20 cellular contexts compared by ENCODE assay signal in the genomic region with DNA sequence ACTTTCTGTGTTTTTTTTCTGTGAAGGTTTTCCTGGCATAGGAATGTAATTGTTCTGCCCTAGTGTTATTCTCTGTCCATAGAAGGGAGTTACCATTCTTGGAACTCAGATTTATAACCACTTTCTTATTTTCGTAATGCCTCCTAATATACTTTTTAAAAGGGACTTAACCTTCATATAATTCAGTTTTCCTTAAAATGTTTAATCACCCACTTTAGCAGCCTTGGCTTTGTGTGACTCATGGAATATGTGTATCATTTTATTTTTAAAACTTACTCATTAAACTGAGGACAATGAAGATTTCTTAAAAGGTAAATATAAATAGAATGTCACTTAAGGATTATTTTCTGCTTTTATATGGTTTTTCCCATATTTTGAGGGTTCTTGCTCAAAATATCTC. TPM values are rescaled to one million over a fixed set of nuclear protein-coding genes. Genes with fewer than 3 reads are reported as not detected.
A peak's percentile ranks its signal among the peaks of the same experiment; 100 is the strongest.
DNase-seq lines count a peak whose midpoint lies in the region; ATAC-seq and TF ChIP-seq lines count a peak whose summit lies in the region.
"Had no signal": no experiment of that assay in that cellular context is flagged by ENCODE, and none has a peak within 500 bp of the region (broad histone marks: within the 10 kb centered on the region; RNA-seq: fewer than 3 reads in every experiment).

No MANE protein-coding gene starts in this region.

- H3K4me3 ChIP-seq in fibroblast of the aortic adventitia (ENCODE audit: low read depth, low read length) (no peak overlapping the region), tibial artery (no peak overlapping the region), body of pancreas (no peak overlapping the region), mucosa of descending colon (no peak overlapping the region)
- H3K4me3 ChIP-seq: dorsolateral prefrontal cortex, GM12878, left ventricle myocardium inferior, pancreas had no signal

- H3K4me1 Mint-ChIP-seq in WTC11, result peaks cover 77% of the 10 kb centered on the region
- H3K4me1 Mint-ChIP-seq: activated naive CD8-positive, alpha-beta T cell treated with anti-CD3 and anti-CD28 coated beads for 36 hours; naive thymus-derived CD8-positive, alpha-beta T cell had no signal

- intact Hi-C loops in tibial artery (cut with DNase I; ENCODE audit: low total_unique reads) (no loop called here), body of pancreas (cut with DNase I) (no loop called here), mucosa of descending colon (cut with DNase I, micrococcal nuclease) (no loop called here)

- H3K27ac Mint-ChIP-seq in WTC11, result peak overlapping the region; percentile 94
- H3K27ac Mint-ChIP-seq: activated CD8-positive, alpha-beta T cell treated with anti-CD3 and anti-CD28 coated beads, Interleukin-2, amount 10 ng/mL, durations not matched to agents 7 days and 5 days; activated naive CD8-positive, alpha-beta T cell treated with anti-CD3 and anti-CD28 coated beads for 36 hours; naive thymus-derived CD8-positive, alpha-beta T cell had no signal

- DNase-seq in HCEC 1CT (peak; percentile 60), WTC11 (ENCODE audit: low spot score) (no peak), fibroblast of the aortic adventitia (ENCODE audit: low read depth) (peak; percentile 38), tibial artery (no peak), body of pancreas (no peak), NCI-H2227 (lab: John Stamatoyannopoulos, UW; ENCODE audit: unreplicated experiment) (no peak), mucosa of descending colon (no peak), Kasumi-1 (lab: John Stamatoyannopoulos, UW) (no peak)
- DNase-seq: activated CD8-positive, alpha-beta T cell treated with anti-CD3 and anti-CD28 coated beads, Interleukin-2, amount 10 ng/mL, durations not matched to agents 7 days and 5 days; activated effector memory CD4-positive, alpha-beta T cell treated with Interleukin-2 at 50 U/mL for 16 hours; activated naive CD8-positive, alpha-beta T cell treated with anti-CD3 and anti-CD28 coated beads for 36 hours; dorsolateral prefrontal cortex; glutamatergic neuron; left ventricle myocardium inferior; naive thymus-derived CD8-positive, alpha-beta T cell; NCI-H2029 treated with DMSO at 0.1 percent for 48 hours; NCI-H226; pancreas; T-helper 2 cell had no signal

- TF ChIP-seq CTCF in WTC11 (IDR thresholded peaks at IDR 0.05) (no peak), fibroblast of the aortic adventitia (IDR thresholded peaks at IDR 0.05; ENCODE audit: insufficient read depth, low read length) (no peak), tibial artery (IDR thresholded peaks at IDR 0.05) (no peak), body of pancreas (IDR thresholded peaks at IDR 0.05) (no peak), mucosa of descending colon (IDR thresholded peaks at IDR 0.05) (no peak)

- CTCF ChIA-PET in WTC11 (lab: Charles Lee), result no interaction called here

- H3K27me3 Mint-ChIP-seq in WTC11 (ENCODE audit: low read depth), result no peaks in the 10 kb centered on the region
- H3K27me3 Mint-ChIP-seq: activated naive CD8-positive, alpha-beta T cell treated with anti-CD3 and anti-CD28 coated beads for 36 hours had no signal

- no peak for ATAC-seq in WTC11
- ATAC-seq in body of pancreas, result no peak
- no peak for ATAC-seq in mucosa of descending colon
- ATAC-seq: activated CD8-positive, alpha-beta T cell treated with anti-CD3 and anti-CD28 coated beads, Interleukin-2, amount 10 ng/mL, durations not matched to agents 7 days and 5 days; GM12878; naive thymus-derived CD8-positive, alpha-beta T cell had no signal

- peaks cover 0 to 46% (median 19%) of the 10 kb centered on the region in 4 donors for H3K4me1 ChIP-seq in tibial artery
- peaks cover 18% of the 10 kb centered on the region for H3K4me1 ChIP-seq in body of pancreas
- no peaks in the 10 kb centered on the region for H3K4me1 ChIP-seq in mucosa of descending colon (ENCODE audit: low read depth)
- H3K4me1 ChIP-seq: pancreas had no signal

- H3K36me3 Mint-ChIP-seq in WTC11, result peaks cover 14% of the 10 kb centered on the region
- H3K36me3 Mint-ChIP-seq: activated naive CD8-positive, alpha-beta T cell treated with anti-CD3 and anti-CD28 coated beads for 36 hours; naive thymus-derived CD8-positive, alpha-beta T cell had no signal

- H3K9me3 ChIP-seq in tibial artery (no peaks in the 10 kb centered on the region), body of pancreas (no peaks in the 10 kb centered on the region), mucosa of descending colon (no peaks in the 10 kb centered on the region)
- H3K9me3 ChIP-seq: left ventricle myocardium inferior, pancreas had no signal

- TF ChIP-seq POLR2A in body of pancreas (IDR thresholded peaks at IDR 0.05), result no peak

- POLR2A ChIA-PET in WTC11 (lab: Charles Lee), result no interaction called here

- H3K27ac ChIP-seq in tibial artery, result peak overlapping the region; percentile 52 to 59
- no peak overlapping the region for H3K27ac ChIP-seq in body of pancreas
- H3K27ac ChIP-seq: dorsolateral prefrontal cortex, left ventricle myocardium inferior, pancreas had no signal

- no peaks in the 10 kb centered on the region for H3K36me3 ChIP-seq in tibial artery
- H3K36me3 ChIP-seq in body of pancreas (replicated peaks in 1 of 2; ENCODE audit: insufficient read depth in 1 of 2, low read depth in 2 of 2), result no peaks in the 10 kb centered on the region
- H3K36me3 ChIP-seq in mucosa of descending colon (ENCODE audit: low read depth), result no peaks in the 10 kb centered on the region
- H3K36me3 ChIP-seq: left ventricle myocardium inferior, pancreas had no signal

- no peaks in the 10 kb centered on the region for H3K27me3 ChIP-seq in tibial artery
- no peaks in the 10 kb centered on the region for H3K27me3 ChIP-seq in body of pancreas
- H3K27me3 ChIP-seq: dorsolateral prefrontal cortex, pancreas had no signal

- 41 to 53% methylated on average over 1 of the region's 1 CpG for WGBS in body of pancreas, 2 donors

- H3K4me3 Mint-ChIP-seq in WTC11, result no peak overlapping the region
- H3K4me3 Mint-ChIP-seq: activated CD8-positive, alpha-beta T cell treated with anti-CD3 and anti-CD28 coated beads, Interleukin-2, amount 10 ng/mL, durations not matched to agents 7 days and 5 days; activated naive CD8-positive, alpha-beta T cell treated with anti-CD3 and anti-CD28 coated beads for 36 hours; naive thymus-derived CD8-positive, alpha-beta T cell had no signal

- no peaks in the 10 kb centered on the region for H3K9me3 Mint-ChIP-seq in WTC11
- H3K9me3 Mint-ChIP-seq: activated naive CD8-positive, alpha-beta T cell treated with anti-CD3 and anti-CD28 coated beads for 36 hours; naive thymus-derived CD8-positive, alpha-beta T cell had no signal

TF ChIP-seq in WTC11, 78 proteins besides CTCF, POLR2A, EP300 and RAD21:
- TF ChIP-seq CBFB (CRISPR knock-in tag; IDR thresholded peaks at IDR 0.05; ENCODE audit: low read depth) (no peak), PRRX2 (CRISPR knock-in tag; IDR thresholded peaks at IDR 0.05) (no peak)

RNA-seq across cellular contexts. Expression of a gene that starts 50.0 kb away (rescaled TPM):
- 157 to 185 TPM (median 173 TPM) in 3 replicates for total RNA-seq in WTC11 (2021)
- 85.9 and 100 TPM in 2 replicates for total RNA-seq in fibroblast of the aortic adventitia (ENCODE audit: low replicate concordance)
- total RNA-seq in body of pancreas, result 10 to 100 TPM; 25.7 to 27.5 TPM
- total RNA-seq in mucosa of descending colon, result 10 to 100 TPM; 14.0 to 41.0 (median 23.4) TPM
- total RNA-seq: activated CD8-positive, alpha-beta T cell treated with anti-CD3 and anti-CD28 coated beads, Interleukin-2, amount 10 ng/mL, durations not matched to agents 7 days and 5 days; naive thymus-derived CD8-positive, alpha-beta T cell had no signal

Comparison
In these comparisons a context has a peak if more than half of its experiments do, and no peak if none do; other contexts are left out.
1. DNase-seq: peak in HCEC 1CT (single experiment) and fibroblast of the aortic adventitia (single experiment); none in WTC11 (single experiment), tibial artery (0 of 2), body of pancreas (0 of 4), NCI-H2227 (single experiment), mucosa of descending colon (0 of 3) and Kasumi-1 (0 of 2).
2. H3K27ac ChIP-seq: peak in tibial artery (2 of 2); none in body of pancreas (0 of 4).